In genomic region chr10:87864497-87865059, GRCh38 we compare ENCODE assay signal across 8 cellular contexts. TPM values are rescaled to one million over a fixed set of nuclear protein-coding genes. Genes with fewer than 3 reads are reported as not detected.
DNase-seq lines count a peak whose midpoint lies in the region; ATAC-seq and TF ChIP-seq lines count a peak whose summit lies in the region.

No MANE protein-coding gene starts in this region.

- peaks cover 11% of the 10 kb centered on the region for H3K36me3 Mint-ChIP-seq in natural killer cell treated with Interleukin-12 subunit alpha and Interleukin-12 subunit beta and Interleukin-15 and Interleukin-18, amount 100 ng/mL, for 72 hours

- H3K27ac ChIP-seq in dorsolateral prefrontal cortex: peak overlapping the region; percentile 80 to 100 (median 98)

- H3K27me3 ChIP-seq in dorsolateral prefrontal cortex: no peaks in the 10 kb centered on the region

- no peaks in the 10 kb centered on the region for H3K9me3 Mint-ChIP-seq in natural killer cell treated with Interleukin-12 subunit alpha and Interleukin-12 subunit beta and Interleukin-15 and Interleukin-18, amount 100 ng/mL, for 72 hours

- peaks cover 51 to 64% of the 10 kb centered on the region in 2 donors for H3K4me1 Mint-ChIP-seq in natural killer cell treated with Interleukin-12 subunit alpha and Interleukin-12 subunit beta and Interleukin-15 and Interleukin-18, amount 100 ng/mL, for 72 hours (ENCODE audit: low read depth in 2 of 2)

- no peaks in the 10 kb centered on the region for H3K27me3 Mint-ChIP-seq in natural killer cell treated with Interleukin-12 subunit alpha and Interleukin-12 subunit beta and Interleukin-15 and Interleukin-18, amount 100 ng/mL, for 72 hours

- intact Hi-C loops in dorsolateral prefrontal cortex (cut with DNase I): loop anchor here (1.0 to 10.0 kb wide), 5 partner anchors 46 to 720 kb away; partner anchors contain the start of genes ATAD1 (in 1 of the 2), LIPJ (in 1 of the 2) and RNLS (in 1 of the 2)

- peak overlapping the region; percentile 90 to 95 for H3K27ac Mint-ChIP-seq in natural killer cell treated with Interleukin-12 subunit alpha and Interleukin-12 subunit beta and Interleukin-15 and Interleukin-18, amount 100 ng/mL, for 72 hours

- DNase-seq in DMS153 treated with DMSO at 0.1 percent for 48 hours (lab: John Stamatoyannopoulos, UW; ENCODE audit: unreplicated experiment) (peak; percentile 13), DMS153 (lab: John Stamatoyannopoulos, UW) (no peak), OCI-M1 (lab: John Stamatoyannopoulos, UW) (peak; percentile 68), dorsolateral prefrontal cortex (no peak), NCI-H524 treated with DMSO at 0.1 percent for 48 hours (lab: John Stamatoyannopoulos, UW) (no peak), dedifferentiated amniotic fluid mesenchymal stem cell (ENCODE audit: extremely low spot score) (no peak)
- no peak for DNase-seq in natural killer cell treated with Interleukin-12 subunit alpha and Interleukin-12 subunit beta and Interleukin-15 and Interleukin-18, amount 100 ng/mL, for 72 hours (ENCODE audit: low spot score)

- ATAC-seq in natural killer cell treated with Interleukin-12 subunit alpha and Interleukin-12 subunit beta and Interleukin-15 and Interleukin-18, amount 100 ng/mL, for 72 hours: no peak
- no peak for ATAC-seq in HG02938 (IDR thresholded peaks at IDR 0.05; ENCODE audit: unreplicated experiment)

- H3K4me3 ChIP-seq in dorsolateral prefrontal cortex: peak overlapping the region; percentile 69 to 98 (median 87)

- TF ChIP-seq CTCF in dorsolateral prefrontal cortex (IDR thresholded peaks at IDR 0.05 in 54 of 56, conservative IDR thresholded peaks at IDR 0.05 in 2 of 56; ENCODE audit: low read depth in 1 of 56, partially characterized antibody in 56 of 56): no peak

- H3K4me3 Mint-ChIP-seq in natural killer cell treated with Interleukin-12 subunit alpha and Interleukin-12 subunit beta and Interleukin-15 and Interleukin-18, amount 100 ng/mL, for 72 hours: peak overlapping the region; percentile 99

RNA-seq across cellular contexts. Expression of gene PTEN, which starts 1.2 kb away (rescaled TPM):
- total RNA-seq in dorsolateral prefrontal cortex: 100 to 1,000 TPM in 11 of 120 experiments, 10 to 100 TPM in 109; 50.1 to 114 (median 83.5) TPM
- 10 to 100 TPM; 49.8 to 75.3 TPM for total RNA-seq in natural killer cell treated with Interleukin-12 subunit alpha and Interleukin-12 subunit beta and Interleukin-15 and Interleukin-18, amount 100 ng/mL, for 72 hours

RNA-seq across cellular contexts. Expression of gene KLLN, which starts 1.2 kb away (rescaled TPM):
- total RNA-seq in dorsolateral prefrontal cortex: 1 to 10 TPM in 63 of 120 experiments, under 1 TPM in 57; 0.53 to 1.9 (median 1.0) TPM
- total RNA-seq in natural killer cell treated with Interleukin-12 subunit alpha and Interleukin-12 subunit beta and Interleukin-15 and Interleukin-18, amount 100 ng/mL, for 72 hours: under 1 TPM; 0.17 to 0.52 TPM

RNA-seq across cellular contexts. Expression of gene ATAD1, which starts 46.6 kb away (rescaled TPM):
- 100 to 1,000 TPM in 1 of 120 experiments, 10 to 100 TPM in 119; 36.0 to 101 (median 69.0) TPM for total RNA-seq in dorsolateral prefrontal cortex
- total RNA-seq in natural killer cell treated with Interleukin-12 subunit alpha and Interleukin-12 subunit beta and Interleukin-15 and Interleukin-18, amount 100 ng/mL, for 72 hours: 10 to 100 TPM; 48.3 to 65.2 TPM

Comparison
In these comparisons a context has a peak if more than half of its experiments do, and no peak if none do; other contexts are left out.
1. DNase-seq: peak in DMS153 treated with DMSO at 0.1 percent for 48 hours (single experiment) and OCI-M1 (single experiment); none in DMS153 (single experiment), dorsolateral prefrontal cortex (0 of 10), natural killer cell treated with Interleukin-12 subunit alpha and Interleukin-12 subunit beta and Interleukin-15 and Interleukin-18, amount 100 ng/mL, for 72 hours (single experiment), NCI-H524 treated with DMSO at 0.1 percent for 48 hours (single experiment) and dedifferentiated amniotic fluid mesenchymal stem cell (single experiment).